ENCODE assay signal across 1 cellular context in genomic region chr12:54424232-54424631, GRCh38.
TF ChIP-seq lines count a peak whose summit lies in the region.

No MANE protein-coding gene starts in this region.

TF ChIP-seq in K562, 482 proteins besides CTCF, POLR2A, EP300 and RAD21:
- TF ChIP-seq ZNF707 (CRISPR knock-in tag; conservative IDR thresholded peaks at IDR 0.05) (no peak), C11orf30 (IDR thresholded peaks at IDR 0.05; ENCODE audit: low read depth) (peak; percentile 66), BCOR (IDR thresholded peaks at IDR 0.05) (no peak), MAFK (IDR thresholded peaks at IDR 0.05; ENCODE audit: low read length) (peak; percentile 8; the same call in 1 of the 2 replicates), MAFG (tag; conservative IDR thresholded peaks at IDR 0.05) (peak; percentile 28), MAFF (IDR thresholded peaks at IDR 0.05; ENCODE audit: low read length) (peak; percentile 21; the same call in 1 of the 2 replicates), ZBTB49 (CRISPR knock-in tag; IDR thresholded peaks at IDR 0.05; ENCODE audit: borderline replicate concordance) (0 out of 2 replicates have a peak, but pooled peaks have one; percentile 64), ZNF316 (IDR thresholded peaks at IDR 0.05) (peak; percentile 31; the same call in 1 of the 2 replicates), NFE2 (IDR thresholded peaks at IDR 0.05; ENCODE audit: low read depth) (peak; percentile 77), ZNF644 (tag; IDR thresholded peaks at IDR 0.05; ENCODE audit: low read depth) (no peak)
